In genomic region chr11:71387784-71388636, GRCh38 we compare ENCODE assay signal across 1 cellular context.
TF ChIP-seq lines count a peak whose summit lies in the region.

No MANE protein-coding gene starts in this region.

TF ChIP-seq in HCT116, 20 proteins besides CTCF, POLR2A, EP300 and RAD21 (continued from another document):
- TF ChIP-seq REST (IDR thresholded peaks at IDR 0.05; ENCODE audit: low read depth): no peak
- TF ChIP-seq ELF1 (IDR thresholded peaks at IDR 0.05; ENCODE audit: borderline replicate concordance, low read depth): no peak
- TF ChIP-seq ZBTB33 (IDR thresholded peaks at IDR 0.05; ENCODE audit: extremely low read depth, insufficient replicate concordance, low read length): no peak
- TF ChIP-seq SRF (IDR thresholded peaks at IDR 0.05; ENCODE audit: low read depth): no peak
TF ChIP-seq in HCT116: peak in this region for 2.
